In genomic region chr2:209773377-209773776, GRCh38 we compare ENCODE assay signal across 17 cellular contexts. TPM values are rescaled to one million over a fixed set of nuclear protein-coding genes. Genes with fewer than 3 reads are reported as not detected.
DNase-seq lines count a peak whose midpoint lies in the region; ATAC-seq and TF ChIP-seq lines count a peak whose summit lies in the region.
"Had no signal": no experiment of that assay in that cellular context is flagged by ENCODE, and none has a peak within 500 bp of the region (broad histone marks: within the 10 kb centered on the region; RNA-seq: fewer than 3 reads in every experiment).

No MANE protein-coding gene starts in this region.

- no peaks in the 10 kb centered on the region for H3K36me3 Mint-ChIP-seq in endodermal cell (ENCODE audit: low read depth)
- H3K36me3 Mint-ChIP-seq in CD4-positive, alpha-beta memory T cell, result no peaks in the 10 kb centered on the region

- no peaks in the 10 kb centered on the region for H3K9me3 ChIP-seq in BE2C
- no peaks in the 10 kb centered on the region for H3K9me3 ChIP-seq in endodermal cell (ENCODE audit: control insufficient read depth, low read length)
- H3K9me3 ChIP-seq in CD4-positive, alpha-beta memory T cell (ENCODE audit: control insufficient read depth in 1 of 2, low read length in 2 of 2), result no peaks in the 10 kb centered on the region
- H3K9me3 ChIP-seq: esophagus muscularis mucosa, right lobe of liver, tibial nerve had no signal

- H3K27ac Mint-ChIP-seq in endodermal cell, result no peak overlapping the region
- no peak overlapping the region for H3K27ac Mint-ChIP-seq in CD4-positive, alpha-beta memory T cell
- H3K27ac Mint-ChIP-seq: H9 had no signal

- H3K4me1 Mint-ChIP-seq in endodermal cell, result peaks cover 8% of the 10 kb centered on the region
- peaks cover 0 to 4% (median 4%) of the 10 kb centered on the region in 4 donors for H3K4me1 Mint-ChIP-seq in CD4-positive, alpha-beta memory T cell

- intact Hi-C loops in CD4-positive, alpha-beta memory T cell (cut with micrococcal nuclease), result no loop called here

- WGBS in endodermal cell (ENCODE audit: insufficient coverage in 1 of 2, insufficient read length in 1 of 2), 2 experiments, result 21 to 51% methylated on average over 3 of the region's 3 CpGs

- POLR2A ChIA-PET in CD4-positive, alpha-beta memory T cell (lab: Charles Lee; ENCODE audit: partially characterized antibody), result no interaction called here

- no peak for ATAC-seq in HG02798 (IDR thresholded peaks at IDR 0.05; ENCODE audit: poor library complexity, unreplicated experiment)
- no peak for ATAC-seq in HG03354 (IDR thresholded peaks at IDR 0.05; ENCODE audit: poor library complexity, severe bottlenecking, unreplicated experiment)
- ATAC-seq: K562; right lobe of liver; stimulated activated naive CD8-positive, alpha-beta T cell treated with anti-CD3 and anti-CD28 coated beads, Interleukin-15, Interleukin-2, amounts not matched to agents 100 U/mL and 50 U/mL, for 24 hours had no signal

- peaks cover 51% of the 10 kb centered on the region for H3K27me3 Mint-ChIP-seq in endodermal cell (ENCODE audit: insufficient read depth)
- H3K27me3 Mint-ChIP-seq in CD4-positive, alpha-beta memory T cell, result peaks cover 21 to 24% of the 10 kb centered on the region in 2 donors

- H3K4me3 ChIP-seq in BE2C (ENCODE audit: low read depth, low read length), result peak overlapping the region; percentile 72; the same call in 1 of the 2 replicates
- H3K4me3 ChIP-seq in H7 (ENCODE audit: insufficient read depth, low read depth, low read length), result no peak overlapping the region
- H3K4me3 ChIP-seq in endodermal cell (ENCODE audit: low read length), result no peak overlapping the region
- no peak overlapping the region for H3K4me3 ChIP-seq in CD4-positive, alpha-beta memory T cell (ENCODE audit: low read length in 2 of 2)
- H3K4me3 ChIP-seq: cardiac muscle cell, esophagus muscularis mucosa, K562, right lobe of liver, tibial nerve had no signal

- peaks cover 8% of the 10 kb centered on the region for H3K4me1 ChIP-seq in BE2C
- H3K4me1 ChIP-seq in endodermal cell (ENCODE audit: control insufficient read depth, insufficient read depth, low read length), result peaks cover 2% of the 10 kb centered on the region
- H3K4me1 ChIP-seq in CD4-positive, alpha-beta memory T cell (ENCODE audit: insufficient read depth, low read length), result no peaks in the 10 kb centered on the region
- H3K4me1 ChIP-seq: right lobe of liver had no signal

- H3K27me3 ChIP-seq in BE2C (no peaks in the 10 kb centered on the region), H7 (ENCODE audit: control insufficient read depth, insufficient read depth, low read length) (peaks cover 44% of the 10 kb centered on the region), endodermal cell (ENCODE audit: control insufficient read depth, insufficient read depth, low read length, poor library complexity, severe bottlenecking) (peaks cover 32% of the 10 kb centered on the region)
- H3K27me3 ChIP-seq in CD4-positive, alpha-beta memory T cell (ENCODE audit: insufficient read depth, low read length), result no peaks in the 10 kb centered on the region

- no peak for DNase-seq in BE2C
- DNase-seq in H7, result peak; percentile 26
- peak; percentile 58 for DNase-seq in NCI-H2227 (lab: John Stamatoyannopoulos, UW; ENCODE audit: unreplicated experiment)
- DNase-seq in endodermal cell, result peak; percentile 84
- no peak for DNase-seq in HCEC 1CT
- DNase-seq in CD4-positive, alpha-beta memory T cell, result no peak
- DNase-seq: activated CD4-positive, alpha-beta T cell treated with anti-CD3 and anti-CD28 coated beads for 1 hour; H9; right lobe of liver; stimulated activated naive CD8-positive, alpha-beta T cell treated with anti-CD3 and anti-CD28 coated beads, Interleukin-15, Interleukin-2, amounts not matched to agents 100 U/mL and 50 U/mL, for 24 hours had no signal

- no peak overlapping the region for H3K4me3 Mint-ChIP-seq in endodermal cell
- H3K4me3 Mint-ChIP-seq in CD4-positive, alpha-beta memory T cell, result no peak overlapping the region

- CTCF ChIA-PET in CD4-positive, alpha-beta memory T cell (lab: Charles Lee; ENCODE audit: partially characterized antibody), result no interaction called here

- no peak overlapping the region for H3K9ac ChIP-seq in endodermal cell (ENCODE audit: extremely low read depth, low read length, poor library complexity, severe bottlenecking)

- TF ChIP-seq CTCF in BE2C (IDR thresholded peaks at IDR 0.05; ENCODE audit: low read depth, low read length) (no peak), endodermal cell (conservative IDR thresholded peaks at IDR 0.05) (no peak)

- H3K27ac ChIP-seq in endodermal cell (ENCODE audit: low read depth, low read length), result no peak overlapping the region
- H3K27ac ChIP-seq in CD4-positive, alpha-beta memory T cell (ENCODE audit: low read depth, low read length), result no peak overlapping the region
- H3K27ac ChIP-seq: cardiac muscle cell, esophagus muscularis mucosa, right lobe of liver, tibial nerve had no signal

- H3K9me3 Mint-ChIP-seq in endodermal cell, result no peaks in the 10 kb centered on the region
- peaks cover 0 to 5% (median under 1%) of the 10 kb centered on the region in 8 donors for H3K9me3 Mint-ChIP-seq in CD4-positive, alpha-beta memory T cell
- H3K9me3 Mint-ChIP-seq: H9 had no signal

- H3K36me3 ChIP-seq in BE2C (peaks cover 16% of the 10 kb centered on the region), H7 (replicated peaks; ENCODE audit: control insufficient read depth, insufficient read depth, low read length) (no peaks in the 10 kb centered on the region), endodermal cell (ENCODE audit: control insufficient read depth, insufficient read depth, low read length) (no peaks in the 10 kb centered on the region)
- H3K36me3 ChIP-seq in CD4-positive, alpha-beta memory T cell (ENCODE audit: insufficient read depth, low read length), result no peaks in the 10 kb centered on the region
- H3K36me3 ChIP-seq: cardiac muscle cell, esophagus muscularis mucosa, right lobe of liver, tibial nerve had no signal

RNA-seq across cellular contexts. Expression of gene UNC80, which starts 1.7 kb away (rescaled TPM):
- 9.1 TPM for polyA plus RNA-seq in BE2C (2012; ENCODE audit: insufficient read depth, insufficient read length, low read depth)
- 0.17 and 0.18 TPM in 2 replicates for total RNA-seq in H7 (2014; rRNA removed; shearing (Covaris generic))
- total RNA-seq in endodermal cell, result under 1 TPM; 0.15 to 0.55 TPM
- polyA plus RNA-seq in endodermal cell (2013, experiment 1 of 2), result 0.75 TPM
- 0.66 TPM for polyA plus RNA-seq in endodermal cell (2013, experiment 2 of 2)
- not detected for total RNA-seq in CD4-positive, alpha-beta memory T cell
- not detected for polyA plus RNA-seq in CD4-positive, alpha-beta memory T cell
- total RNA-seq: omental fat pad had no signal

Comparison
In these comparisons a context has a peak if more than half of its experiments do, and no peak if none do; other contexts are left out.
1. DNase-seq: peak in H7 (single experiment), NCI-H2227 (single experiment) and endodermal cell (single experiment); none in BE2C (single experiment), HCEC 1CT (single experiment) and CD4-positive, alpha-beta memory T cell (0 of 5).